ENCODE assay signal across 1 cellular context in genomic region chr16:4008116-4008515, GRCh38.
TF ChIP-seq lines count a peak whose summit lies in the region.

No MANE protein-coding gene starts in this region.

TF ChIP-seq in GM23338, 12 proteins besides CTCF, POLR2A, EP300 and RAD21 (continued from another document):
- TF ChIP-seq REST (IDR thresholded peaks at IDR 0.05; ENCODE audit: unreplicated experiment) = no peak
- no peak for TF ChIP-seq EZH2phosphoT487 (IDR thresholded peaks at IDR 0.05; ENCODE audit: unreplicated experiment)
- TF ChIP-seq, protein P1, sequence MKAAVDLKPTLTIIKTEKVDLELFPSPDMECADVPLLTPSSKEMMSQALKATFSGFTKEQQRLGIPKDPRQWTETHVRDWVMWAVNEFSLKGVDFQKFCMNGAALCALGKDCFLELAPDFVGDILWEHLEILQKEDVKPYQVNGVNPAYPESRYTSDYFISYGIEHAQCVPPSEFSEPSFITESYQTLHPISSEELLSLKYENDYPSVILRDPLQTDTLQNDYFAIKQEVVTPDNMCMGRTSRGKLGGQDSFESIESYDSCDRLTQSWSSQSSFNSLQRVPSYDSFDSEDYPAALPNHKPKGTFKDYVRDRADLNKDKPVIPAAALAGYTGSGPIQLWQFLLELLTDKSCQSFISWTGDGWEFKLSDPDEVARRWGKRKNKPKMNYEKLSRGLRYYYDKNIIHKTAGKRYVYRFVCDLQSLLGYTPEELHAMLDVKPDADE (IDR thresholded peaks at IDR 0.05) = no peak
